9 cellular contexts compared by ENCODE assay signal in genomic region chr17:28598389-28598788, GRCh38. TPM values are rescaled to one million over a fixed set of nuclear protein-coding genes. Genes with fewer than 3 reads are reported as not detected.
DNase-seq lines count a peak whose midpoint lies in the region; ATAC-seq, FAIRE-seq and TF ChIP-seq lines count a peak whose summit lies in the region.
"Had no signal": no experiment of that assay in that cellular context is flagged by ENCODE, and none has a peak within 500 bp of the region (broad histone marks: within the 10 kb centered on the region; RNA-seq: fewer than 3 reads in every experiment).

No MANE protein-coding gene starts in this region.

- peaks cover 21% of the 10 kb centered on the region for H3K4me1 Mint-ChIP-seq in activated CD4-positive, alpha-beta T cell treated with anti-CD3 and anti-CD28 coated beads for 36 hours

- intact Hi-C loops in activated CD4-positive, alpha-beta T cell treated with anti-CD3 and anti-CD28 coated beads for 36 hours (cut with DNase I, micrococcal nuclease): loop anchor here in 1 of 2 experiments (2.0 kb wide), 2 partner anchors 28 to 50 kb away; partner anchors contain the start of gene PIGS

- no peak for FAIRE-seq in small intestine (lab: Jason Lieb, UNC)

- H3K36me3 Mint-ChIP-seq in activated CD4-positive, alpha-beta T cell treated with anti-CD3 and anti-CD28 coated beads for 36 hours (ENCODE audit: low read depth): peaks cover 21% of the 10 kb centered on the region

- H3K27ac ChIP-seq in small intestine (ENCODE audit: low read depth in 1 of 2, low read length in 1 of 2): peak overlapping the region in 1 of 2 donors; percentile 63

- H3K27ac Mint-ChIP-seq in activated CD4-positive, alpha-beta T cell treated with anti-CD3 and anti-CD28 coated beads for 36 hours: peak overlapping the region; percentile 98

- H3K9me3 ChIP-seq in small intestine (ENCODE audit: control insufficient read depth, low read depth): no peaks in the 10 kb centered on the region
- H3K9me3 ChIP-seq: adrenal gland had no signal

- no peaks in the 10 kb centered on the region for H3K27me3 Mint-ChIP-seq in activated CD4-positive, alpha-beta T cell treated with anti-CD3 and anti-CD28 coated beads for 36 hours

- no peak for DNase-seq in activated CD4-positive, alpha-beta T cell treated with anti-CD3 and anti-CD28 coated beads for 36 hours
- no peak for DNase-seq in activated CD4-positive, alpha-beta T cell treated with anti-CD3 and anti-CD28 coated beads for 1 hour
- DNase-seq in RKO (ENCODE audit: low spot score) (peak; percentile 2), fibroblast of villous mesenchyme (ENCODE audit: low read depth) (no peak), small intestine (no peak), UCSD-AML1 (lab: John Stamatoyannopoulos, UW; ENCODE audit: unreplicated experiment) (no peak), GM10266 (ENCODE audit: extremely low spot score) (no peak), COR-L47 (lab: John Stamatoyannopoulos, UW) (no peak)

- no peaks in the 10 kb centered on the region for H3K9me3 Mint-ChIP-seq in activated CD4-positive, alpha-beta T cell treated with anti-CD3 and anti-CD28 coated beads for 36 hours (ENCODE audit: low read depth)

- CTCF ChIA-PET in activated CD4-positive, alpha-beta T cell treated with anti-CD3 and anti-CD28 coated beads for 36 hours (lab: Charles Lee): interaction anchor here (0.8 to 1.6 kb wide), 6 partner anchors 14 to 202 kb away, joined by 3 to 7 read pairs (median 5); partner anchors contain the start of genes ALDOC and PIGS

- H3K36me3 ChIP-seq in small intestine (ENCODE audit: control insufficient read depth in 2 of 2, insufficient read depth in 2 of 2, low read length in 2 of 2): no peaks in the 10 kb centered on the region
- H3K36me3 ChIP-seq: adrenal gland had no signal

- 1 to 3% (median 2%) methylated on average over 17 of the region's 17 CpGs for WGBS in small intestine, 3 donors

- peaks cover 0 to 6% of the 10 kb centered on the region in 2 donors for H3K4me1 ChIP-seq in small intestine (ENCODE audit: control insufficient read depth in 2 of 2, insufficient read depth in 1 of 2, low read depth in 1 of 2, low read length in 1 of 2)

- no peaks in the 10 kb centered on the region for H3K27me3 ChIP-seq in small intestine (ENCODE audit: control insufficient read depth in 2 of 2, insufficient read depth in 2 of 2, low read length in 2 of 2)
- H3K27me3 ChIP-seq: adrenal gland had no signal

- TF ChIP-seq CTCF in fibroblast of villous mesenchyme (IDR thresholded peaks at IDR 0.05; ENCODE audit: insufficient read depth, low read depth, low read length) (no peak), GM10266 (IDR thresholded peaks at IDR 0.05; ENCODE audit: control insufficient read depth, insufficient read depth, low read depth, missing control alignments) (no peak)

- H3K4me3 Mint-ChIP-seq in activated CD4-positive, alpha-beta T cell treated with anti-CD3 and anti-CD28 coated beads for 36 hours: peak overlapping the region; percentile 89

- POLR2A ChIA-PET in activated CD4-positive, alpha-beta T cell treated with anti-CD3 and anti-CD28 coated beads for 36 hours (lab: Charles Lee): interaction anchor here (1.2 to 1.9 kb wide), 3 partner anchors 21 to 71 kb away, joined by 3 to 16 read pairs (median 7); partner anchors contain the start of genes ALDOC and PIGS

- no peak for ATAC-seq in activated CD4-positive, alpha-beta T cell treated with anti-CD3 and anti-CD28 coated beads for 36 hours

- peak overlapping the region; percentile 79 for H3K4me3 ChIP-seq in fibroblast of villous mesenchyme (ENCODE audit: low read depth, low read length)
- peak overlapping the region; percentile 55 to 68 for H3K4me3 ChIP-seq in small intestine (ENCODE audit: low read depth in 1 of 2, low read length in 2 of 2)

RNA-seq across cellular contexts. Expression of gene SPAG5, which starts 0.4 kb away (rescaled TPM):
- total RNA-seq in activated CD4-positive, alpha-beta T cell treated with anti-CD3 and anti-CD28 coated beads for 36 hours: 100 to 1,000 TPM; 142 to 165 TPM
- total RNA-seq in fibroblast of villous mesenchyme: 21.9 and 38.4 TPM in 2 replicates
- polyA plus RNA-seq in small intestine: 10 to 100 TPM; 20.3 to 37.3 (median 33.5) TPM

RNA-seq across cellular contexts. Expression of gene RSKR, which starts 15.6 kb away (rescaled TPM):
- 10 to 100 TPM; 17.6 to 21.4 TPM for total RNA-seq in activated CD4-positive, alpha-beta T cell treated with anti-CD3 and anti-CD28 coated beads for 36 hours
- total RNA-seq in fibroblast of villous mesenchyme: 4.8 and 5.6 TPM in 2 replicates
- polyA plus RNA-seq in small intestine: 1 to 10 TPM in 1 of 3 donors, under 1 TPM in 2; 0.22 to 3.3 (median 0.54) TPM

RNA-seq across cellular contexts. Expression of gene ALDOC, which starts 21.7 kb away (rescaled TPM):
- 100 to 1,000 TPM; 131 to 133 TPM for total RNA-seq in activated CD4-positive, alpha-beta T cell treated with anti-CD3 and anti-CD28 coated beads for 36 hours
- 28.9 and 41.6 TPM in 2 replicates for total RNA-seq in fibroblast of villous mesenchyme
- polyA plus RNA-seq in small intestine: 10 to 100 TPM; 27.6 to 85.0 (median 37.8) TPM

RNA-seq across cellular contexts. Expression of gene PIGS, which starts 27.1 kb away (rescaled TPM):
- total RNA-seq in activated CD4-positive, alpha-beta T cell treated with anti-CD3 and anti-CD28 coated beads for 36 hours: 10 to 100 TPM; 38.7 to 41.4 TPM
- total RNA-seq in fibroblast of villous mesenchyme: 48.3 and 52.7 TPM in 2 replicates
- 10 to 100 TPM; 24.8 to 51.0 (median 28.6) TPM for polyA plus RNA-seq in small intestine

RNA-seq across cellular contexts. Expression of gene UNC119, which starts 46.0 kb away (rescaled TPM):
- 10 to 100 TPM; 35.9 to 48.7 TPM for total RNA-seq in activated CD4-positive, alpha-beta T cell treated with anti-CD3 and anti-CD28 coated beads for 36 hours
- 19.6 and 21.6 TPM in 2 replicates for total RNA-seq in fibroblast of villous mesenchyme
- polyA plus RNA-seq in small intestine: 10 to 100 TPM; 14.6 to 40.9 (median 18.9) TPM
